2 cellular contexts compared by ENCODE assay signal in the genomic region with DNA sequence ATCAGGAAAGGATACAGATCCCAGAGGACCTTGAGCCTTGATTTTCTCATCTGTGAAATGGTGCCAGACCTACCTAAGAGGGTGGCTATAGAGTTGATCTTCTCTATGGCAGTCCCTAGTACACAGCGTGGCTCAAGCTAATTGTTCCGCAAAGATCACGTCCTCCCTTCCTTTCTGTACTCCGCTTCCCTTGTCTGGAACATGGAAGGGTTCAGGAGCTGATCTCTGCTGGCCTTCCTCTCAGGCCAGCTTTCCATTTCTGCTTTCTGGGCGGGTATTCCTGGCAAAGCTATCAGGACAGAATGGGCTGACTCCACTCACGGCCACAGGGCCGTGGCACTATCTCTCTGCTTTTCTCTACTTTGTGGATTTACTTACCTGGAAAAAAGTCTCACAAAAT.
TF ChIP-seq lines count a peak whose summit lies in the region.

No MANE protein-coding gene starts in this region.

TF ChIP-seq in K562, 482 proteins besides CTCF, POLR2A, EP300 and RAD21:
- TF ChIP-seq RBM25 (IDR thresholded peaks at IDR 0.05; ENCODE audit: low read depth, low read length, severe bottlenecking) = peak; percentile 26
- no peak for TF ChIP-seq PHF21A (IDR thresholded peaks at IDR 0.05; ENCODE audit: borderline replicate concordance, low read depth)

TF ChIP-seq in liver, 16 proteins besides CTCF, POLR2A, EP300 and RAD21:
- TF ChIP-seq NR2F2 (IDR thresholded peaks at IDR 0.05) (peak; percentile 55), FOXA2 (IDR thresholded peaks at IDR 0.05) (no peak), JUND (IDR thresholded peaks at IDR 0.05) (no peak), HNF4A (conservative IDR thresholded peaks at IDR 0.05) (no peak), YY1 (IDR thresholded peaks at IDR 0.05) (no peak), SP1 (IDR thresholded peaks at IDR 0.05) (no peak), TAF1 (conservative IDR thresholded peaks at IDR 0.05) (no peak)
- TF ChIP-seq, protein P1, sequence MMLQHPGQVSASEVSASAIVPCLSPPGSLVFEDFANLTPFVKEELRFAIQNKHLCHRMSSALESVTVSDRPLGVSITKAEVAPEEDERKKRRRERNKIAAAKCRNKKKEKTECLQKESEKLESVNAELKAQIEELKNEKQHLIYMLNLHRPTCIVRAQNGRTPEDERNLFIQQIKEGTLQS (IDR thresholded peaks at IDR 0.05) = no peak
